In the genomic region with DNA sequence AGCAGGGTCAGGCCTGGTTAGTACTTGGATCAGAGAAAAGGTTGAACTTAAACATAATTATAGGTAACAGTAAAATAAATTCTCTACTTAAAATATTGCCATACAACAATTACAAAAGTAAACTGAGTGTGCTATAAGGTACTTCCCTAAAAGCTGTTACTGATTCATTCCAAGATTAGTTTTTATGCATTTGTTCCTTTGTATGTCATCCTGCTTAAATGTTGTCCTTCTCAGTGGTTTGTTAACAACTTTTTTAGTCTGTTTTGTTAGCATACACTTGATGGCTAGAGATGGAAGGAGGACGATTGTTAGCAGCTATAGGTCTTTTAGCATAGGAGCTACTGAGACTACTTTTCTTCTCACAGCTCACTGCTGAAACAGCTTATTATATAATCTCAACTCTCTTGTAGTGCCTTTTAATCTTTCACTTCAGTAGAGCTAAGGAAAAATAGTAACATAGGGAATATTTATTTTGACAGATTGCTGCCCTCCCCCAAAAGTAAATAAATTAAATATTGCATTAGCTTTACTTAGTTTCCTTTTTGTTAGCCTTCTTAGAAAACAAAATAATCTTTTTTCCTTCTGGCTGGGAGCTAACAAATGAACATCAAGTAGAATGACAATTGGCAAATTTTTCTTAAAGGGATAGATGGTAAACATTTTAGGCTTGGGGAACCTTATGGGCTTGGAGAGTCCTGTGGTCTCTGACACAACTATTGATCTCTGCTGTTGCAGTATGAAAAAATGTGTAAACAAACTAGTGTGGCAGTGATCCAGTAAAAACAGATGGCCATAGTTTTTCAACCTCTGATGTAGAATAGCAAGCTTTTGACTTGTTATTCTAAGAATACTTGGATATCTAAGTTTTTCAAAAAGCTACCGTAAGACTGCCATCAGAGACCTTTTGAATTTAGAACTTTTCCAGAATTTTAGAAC, we compare ENCODE assay signal across 11 cellular contexts. TPM values are rescaled to one million over a fixed set of nuclear protein-coding genes. Genes with fewer than 3 reads are reported as not detected.
A peak's percentile ranks its signal among the peaks of the same experiment; 100 is the strongest.
DNase-seq lines count a peak whose midpoint lies in the region; ATAC-seq, FAIRE-seq and TF ChIP-seq lines count a peak whose summit lies in the region.
"Had no signal": no experiment of that assay in that cellular context is flagged by ENCODE, and none has a peak within 500 bp of the region (broad histone marks: within the 10 kb centered on the region; RNA-seq: fewer than 3 reads in every experiment).

No MANE protein-coding gene starts in this region.

- H3K4me3 ChIP-seq in K562 (no peak overlapping the region), liver (ENCODE audit: low read depth in 1 of 3, low read length in 3 of 3) (no peak overlapping the region), H7 (ENCODE audit: insufficient read depth, low read depth, low read length) (no peak overlapping the region), esophagus squamous epithelium (no peak overlapping the region)

- BruUV-seq in K562 (replicated peaks; lab: Mats Ljungman, UMichigan) = TSS peak; percentile 23

- DNase-seq in AG08395 (ENCODE audit: low spot score) (peak; percentile 27), HFFc6 (no peak), K562 (ENCODE audit: extremely low read depth in 1 of 4, low spot score in 3 of 4) (no peak), H7 (no peak), midbrain (lab: John Stamatoyannopoulos, UW) (no peak), esophagus squamous epithelium (lab: John Stamatoyannopoulos, UW) (no peak)
- DNase-seq: central memory CD4-positive, alpha-beta T cell; head of caudate nucleus; NCI-H1417 treated with DMSO at 0.1 percent for 48 hours had no signal

- FAIRE-seq in K562 (lab: Jason Lieb, UNC) = no peak

- H3K4me1 ChIP-seq in K562 (replicated peaks in 1 of 2; ENCODE audit: control insufficient read depth in 2 of 2, insufficient read depth in 2 of 2, low read length in 2 of 2) (no peaks in the 10 kb centered on the region), liver (ENCODE audit: control insufficient read depth in 4 of 4, insufficient read depth in 4 of 4, low read length in 3 of 4) (peaks cover 2 to 15% (median 11%) of the 10 kb centered on the region in 4 donors), esophagus squamous epithelium (no peaks in the 10 kb centered on the region)

- peaks cover 12% of the 10 kb centered on the region for H3K36me3 Mint-ChIP-seq in HFFc6 (ENCODE audit: low read depth)

- no peak for TF ChIP-seq RAD21 in K562 (CRISPR knock-in tag; conservative IDR thresholded peaks at IDR 0.05 in 1 of 2, IDR thresholded peaks at IDR 0.05 in 1 of 2)
- TF ChIP-seq RAD21 in liver (IDR thresholded peaks at IDR 0.05) = peak in 1 of 2 donors; percentile 29

- peaks cover 74% of the 10 kb centered on the region for H3K36me3 ChIP-seq in K562 (ENCODE audit: control insufficient read depth, insufficient read depth, low read length)
- H3K36me3 ChIP-seq in liver (ENCODE audit: control insufficient read depth in 4 of 4, insufficient read depth in 3 of 4, low read depth in 1 of 4, low read length in 3 of 4) = peaks cover 6 to 18% (median 11%) of the 10 kb centered on the region in 4 donors
- no peaks in the 10 kb centered on the region for H3K36me3 ChIP-seq in H7 (replicated peaks; ENCODE audit: control insufficient read depth, insufficient read depth, low read length)
- peaks cover 5 to 100% (median 8%) of the 10 kb centered on the region in 3 donors for H3K36me3 ChIP-seq in esophagus squamous epithelium

- POLR2A ChIA-PET in K562 (lab: Yijun Ruan, JAX) = interaction anchor here (1.0 to 1.4 kb wide), 2 partner anchors 13 to 110 kb away, joined by 3 read pairs; no protein-coding TSS in a partner anchor

- H3K4me1 Mint-ChIP-seq in HFFc6 (ENCODE audit: low read depth) = peaks cover 13% of the 10 kb centered on the region

- H3K27me3 ChIP-seq in K562 (ENCODE audit: control insufficient read depth in 2 of 2, insufficient read depth in 2 of 2, low read length in 2 of 2) = no peaks in the 10 kb centered on the region
- no peaks in the 10 kb centered on the region for H3K27me3 ChIP-seq in liver (ENCODE audit: control insufficient read depth in 4 of 4, insufficient read depth in 4 of 4, low read length in 3 of 4)
- no peaks in the 10 kb centered on the region for H3K27me3 ChIP-seq in H7 (ENCODE audit: control insufficient read depth, insufficient read depth, low read length)
- H3K27me3 ChIP-seq in esophagus squamous epithelium = no peaks in the 10 kb centered on the region

- no peaks in the 10 kb centered on the region for H3K79me2 ChIP-seq in K562 (ENCODE audit: control insufficient read depth, insufficient read depth, low read length)

- peak overlapping the region; percentile 43; the same call in 1 of the 2 replicates for H3K27ac Mint-ChIP-seq in HFFc6

- H3K9ac ChIP-seq in K562 (ENCODE audit: insufficient read depth in 1 of 2, low read depth in 2 of 2, low read length in 2 of 2) (no peak overlapping the region), liver (ENCODE audit: low read depth in 1 of 2, low read length in 2 of 2) (no peak overlapping the region)

- intact Hi-C loops in K562 (cut with micrococcal nuclease) = no loop called here
- intact Hi-C loops in esophagus squamous epithelium (cut with DNase I) = no loop called here

- H3K9me3 ChIP-seq in K562 (replicated peaks; ENCODE audit: control insufficient read depth, insufficient read depth, low read depth, low read length) (no peaks in the 10 kb centered on the region), liver (ENCODE audit: control insufficient read depth in 4 of 4, low read length in 3 of 4) (no peaks in the 10 kb centered on the region), esophagus squamous epithelium (no peaks in the 10 kb centered on the region)

- H3K9me3 Mint-ChIP-seq in HFFc6 = no peaks in the 10 kb centered on the region

- H2AFZ ChIP-seq in K562 (ENCODE audit: low read depth, low read length) = no peak overlapping the region

- H3K27me3 Mint-ChIP-seq in HFFc6 (ENCODE audit: insufficient read depth) = no peaks in the 10 kb centered on the region

- no peak overlapping the region for H3K4me3 Mint-ChIP-seq in HFFc6

- H3K4me2 ChIP-seq in K562 (ENCODE audit: insufficient read depth, low read length) = no peak overlapping the region

- WGBS in K562 (ENCODE audit: insufficient coverage, low coverage, missing lambda C conversion rate) = 62% methylated on average over 2 of the region's 2 CpGs
- WGBS in liver = 27% methylated on average over 2 of the region's 2 CpGs
- WGBS in esophagus squamous epithelium, 2 donors = 60 to 68% methylated on average over 2 of the region's 2 CpGs

- H3K9me1 ChIP-seq in K562 (ENCODE audit: control insufficient read depth, insufficient read depth, low read length) = no peaks in the 10 kb centered on the region

- H4K20me1 ChIP-seq in K562 (replicated peaks; ENCODE audit: control insufficient read depth, insufficient read depth, low read length) = no peaks in the 10 kb centered on the region

- ATAC-seq in K562 (no peak), HG03135 (IDR thresholded peaks at IDR 0.05; ENCODE audit: unreplicated experiment) (no peak)

- no peak for TF ChIP-seq EP300 in K562 (IDR thresholded peaks at IDR 0.05; ENCODE audit: low read length)

- TF ChIP-seq POLR2A in K562 (conservative IDR thresholded peaks at IDR 0.05) (no peak), esophagus squamous epithelium (IDR thresholded peaks at IDR 0.05) (no peak)

- no peak overlapping the region; the same call in 2 of the 3 replicates for H3K27ac ChIP-seq in K562 (ENCODE audit: extremely low read depth, low read depth, low read length)
- peak overlapping the region in 1 of 2 donors; percentile 15 for H3K27ac ChIP-seq in liver (ENCODE audit: low read depth in 1 of 2, low read length in 2 of 2)
- H3K27ac ChIP-seq in esophagus squamous epithelium = no peak overlapping the region

- in situ Hi-C loops in K562 (cut with MboI) = no loop called here

- TF ChIP-seq CTCF in HFFc6 (IDR thresholded peaks at IDR 0.05) = no peak
- TF ChIP-seq CTCF in K562 (IDR thresholded peaks at IDR 0.05 in 2 of 3, conservative IDR thresholded peaks at IDR 0.05 in 1 of 3; ENCODE audit: insufficient read depth in 2 of 3, low read depth in 1 of 3, low read length in 3 of 3) = no peak
- no peak for TF ChIP-seq CTCF in liver (IDR thresholded peaks at IDR 0.05; ENCODE audit: low read depth, low read length, missing input control)
- TF ChIP-seq CTCF in esophagus squamous epithelium (IDR thresholded peaks at IDR 0.05) = no peak

- CTCF ChIA-PET in K562 (lab: Yijun Ruan, JAX; ENCODE audit: low intra/inter-chr PET ratio) = no interaction called here

TF ChIP-seq in liver, 16 proteins besides CTCF, POLR2A, EP300 and RAD21 (continues in another document):
- TF ChIP-seq TAF1 (conservative IDR thresholded peaks at IDR 0.05) = no peak
- TF ChIP-seq HNF4A (conservative IDR thresholded peaks at IDR 0.05) = peak in 1 of 2 donors; percentile 34
- no peak for TF ChIP-seq JUND (IDR thresholded peaks at IDR 0.05)
- no peak for TF ChIP-seq FOXA2 (IDR thresholded peaks at IDR 0.05)
- peak; percentile 16 for TF ChIP-seq SP1 (IDR thresholded peaks at IDR 0.05)
- peak in 1 of 2 donors; percentile 8 for TF ChIP-seq RXRA (IDR thresholded peaks at IDR 0.05)
- TF ChIP-seq YY1 (IDR thresholded peaks at IDR 0.05) = no peak

RNA-seq across cellular contexts. Expression of a gene that starts 39.5 kb away (rescaled TPM):
- 10 to 100 TPM; 46.0 to 65.2 (median 53.0) TPM for total RNA-seq in HFFc6 (2021; fragmentation: NEBNext Ultra II Directional; extraction: Animal tissue kit (Norgen Biotek cat#: 25700))
- 76.5 and 128 TPM in 2 replicates for total RNA-seq in K562 (2011; cell fraction: chromatin; rRNA removed; ENCODE audit: low replicate concordance)
- total RNA-seq in K562 (2011; cell fraction: nucleolus; rRNA removed) = 81.5 and 84.1 TPM in 2 replicates
- 60.6 and 80.5 TPM in 2 replicates for total RNA-seq in K562 (2011; cell fraction: nucleoplasm; rRNA removed)
- 27.2 and 35.1 TPM in 2 replicates for total RNA-seq in K562 (2014; rRNA removed)
- total RNA-seq in K562 (2014; rRNA removed; fragmentation: Illumina TruSeq; extraction: Trizol) = 54.4 and 56.1 TPM in 2 replicates
- 56.4 and 57.5 TPM in 2 replicates for total RNA-seq in K562 (2015; rRNA removed; fragmentation: Illumina TruSeq; extraction: Trizol)
- total RNA-seq in K562 (2021) = 46.1 and 48.3 TPM in 2 replicates
- 49.7 and 58.4 TPM in 2 replicates for polyA plus RNA-seq in K562 (2011; rRNA removed)
- polyA plus RNA-seq in K562 (2011; cell fraction: cytosol; rRNA removed) = 13.3 and 24.7 TPM in 2 replicates
- polyA plus RNA-seq in K562 (2011; cell fraction: nucleus; rRNA removed) = 27.3 and 40.1 TPM in 2 replicates
- polyA plus RNA-seq in K562 (2012) = 32.0 and 47.1 TPM in 2 replicates
- polyA plus RNA-seq in K562 (2014; fragmentation: Illumina TruSeq; extraction: Trizol) = 49.7 and 54.4 TPM in 2 replicates
- polyA plus RNA-seq in K562 (2014; fragmentation: Nextera tagmentation; extraction: Ambion mirVana) = 10 to 100 TPM; 43.9 to 44.8 TPM
- 32.4 and 36.2 TPM in 2 replicates for polyA plus RNA-seq in K562 (2014; rRNA removed)
- 85.4 and 85.7 TPM in 2 replicates for polyA minus RNA-seq in K562 (2011; rRNA and poly(A)+ RNA removed)
- polyA minus RNA-seq in K562 (2011; cell fraction: cytosol; rRNA and poly(A)+ RNA removed) = 28.7 and 37.9 TPM in 2 replicates
- 57.1 and 82.0 TPM in 2 replicates for polyA minus RNA-seq in K562 (2011; cell fraction: nucleus; rRNA and poly(A)+ RNA removed)
- 10 to 100 TPM; 32.5 to 42.8 TPM for total RNA-seq in liver
- polyA plus RNA-seq in liver = 10 to 100 TPM; 20.4 to 32.5 TPM
- total RNA-seq in H7 (2014; rRNA removed; shearing (Covaris generic)) = 58.6 and 71.0 TPM in 2 replicates
- 10 to 100 TPM; 32.3 to 48.1 (median 43.8) TPM for total RNA-seq in esophagus squamous epithelium
